1 cellular context compared by ENCODE assay signal in genomic region chr6:17393335-17394191, GRCh38.
TF ChIP-seq lines count a peak whose summit lies in the region.

Gene CAP2 (plus strand): TSS chr6:17393595. CDS start chr6:17421556, 27,961 bp downstream.

TF ChIP-seq in GM23338, 12 proteins besides CTCF, POLR2A, EP300 and RAD21 (continued from another document):
- TF ChIP-seq ZNF462 (CRISPR knock-in tag; IDR thresholded peaks at IDR 0.05) (no peak), ZNF331 (CRISPR knock-in tag; IDR thresholded peaks at IDR 0.05; ENCODE audit: low read depth) (no peak), CREB1 (CRISPR knock-in tag; IDR thresholded peaks at IDR 0.05; ENCODE audit: low read depth) (no peak), POLR2AphosphoS5 (IDR thresholded peaks at IDR 0.05; ENCODE audit: low read depth) (peak; percentile 84), ETS1 (IDR thresholded peaks at IDR 0.05) (0 out of 2 replicates have a peak, but pooled peaks have one; percentile 39)
